Comparison of ENCODE assay signal across 13 cellular contexts in the genomic region with DNA sequence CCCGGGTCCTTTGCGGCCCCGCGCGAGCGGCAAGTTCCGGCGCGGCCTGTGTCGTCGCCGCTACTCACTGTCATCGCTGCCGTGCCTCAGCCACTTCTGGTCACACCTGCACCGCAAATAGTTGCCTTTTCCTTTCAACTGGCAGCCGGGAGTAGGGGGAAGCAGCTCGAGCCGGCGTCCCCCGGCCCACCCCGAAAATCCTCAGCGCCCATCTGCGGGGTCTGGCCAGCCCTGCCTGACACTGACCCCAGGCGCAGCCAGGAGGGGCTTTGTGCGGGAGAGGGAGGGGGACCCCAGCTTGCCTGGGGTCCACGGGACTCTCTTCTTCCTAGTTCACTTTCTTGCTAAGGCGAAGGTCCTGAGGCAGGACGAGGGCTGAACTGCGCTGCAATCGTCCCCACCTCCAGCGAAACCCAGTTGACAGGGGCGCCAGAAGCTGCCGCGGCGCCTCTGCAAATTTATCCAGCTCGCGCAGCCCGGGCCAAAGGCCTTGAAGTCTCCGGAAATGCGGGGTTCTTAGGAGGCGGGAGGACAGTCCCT. TPM values are rescaled to one million over a fixed set of nuclear protein-coding genes. Genes with fewer than 3 reads are reported as not detected.
DNase-seq lines count a peak whose midpoint lies in the region; ATAC-seq and TF ChIP-seq lines count a peak whose summit lies in the region.
"Had no signal": no experiment of that assay in that cellular context is flagged by ENCODE, and none has a peak within 500 bp of the region (broad histone marks: within the 10 kb centered on the region; RNA-seq: fewer than 3 reads in every experiment).

No MANE protein-coding gene starts in this region.

- CTCF ChIA-PET in activated CD8-positive, alpha-beta memory T cell treated with anti-CD3 and anti-CD28 coated beads, Interleukin-2, amount 10 ng/mL, durations not matched to agents 7 days and 5 days (lab: Charles Lee) = interaction anchor here (0.9 to 1.3 kb wide), 3 partner anchors 32 to 95 kb away, joined by 3 to 5 read pairs (median 4); no protein-coding TSS in a partner anchor
- CTCF ChIA-PET in activated CD8-positive, alpha-beta T cell treated with anti-CD3 and anti-CD28 coated beads for 36 hours (lab: Charles Lee) = interaction anchor here (0.8 to 1.5 kb wide), 3 partner anchors 12 to 63 kb away, joined by 3 to 10 read pairs (median 4); no protein-coding TSS in a partner anchor

- TF ChIP-seq POLR2A in right lobe of liver (IDR thresholded peaks at IDR 0.05) (no peak), suprapubic skin (IDR thresholded peaks at IDR 0.05) (no peak)

- H3K36me3 ChIP-seq in right lobe of liver = no peaks in the 10 kb centered on the region
- H3K36me3 ChIP-seq in suprapubic skin = no peaks in the 10 kb centered on the region

- H3K4me3 Mint-ChIP-seq in activated CD8-positive, alpha-beta memory T cell treated with anti-CD3 and anti-CD28 coated beads, Interleukin-2, amount 10 ng/mL, durations not matched to agents 7 days and 5 days = peak overlapping the region; percentile 46
- H3K4me3 Mint-ChIP-seq in activated CD8-positive, alpha-beta T cell treated with anti-CD3 and anti-CD28 coated beads for 36 hours = peak overlapping the region; percentile 67

- H3K27me3 Mint-ChIP-seq in activated CD8-positive, alpha-beta memory T cell treated with anti-CD3 and anti-CD28 coated beads, Interleukin-2, amount 10 ng/mL, durations not matched to agents 7 days and 5 days = peaks cover 87% of the 10 kb centered on the region
- peaks cover 80% of the 10 kb centered on the region for H3K27me3 Mint-ChIP-seq in activated CD8-positive, alpha-beta T cell treated with anti-CD3 and anti-CD28 coated beads for 36 hours

- ATAC-seq in activated CD8-positive, alpha-beta memory T cell treated with anti-CD3 and anti-CD28 coated beads, Interleukin-2, amount 10 ng/mL, durations not matched to agents 7 days and 5 days = no peak
- ATAC-seq in activated CD8-positive, alpha-beta T cell treated with anti-CD3 and anti-CD28 coated beads for 36 hours = peak; percentile 53
- ATAC-seq in right lobe of liver (peak in 2 of 4 donors; percentile 16 to 17), GM18867 (IDR thresholded peaks at IDR 0.05; ENCODE audit: unreplicated experiment) (no peak)

- peaks cover 2% of the 10 kb centered on the region for H3K36me3 Mint-ChIP-seq in activated CD8-positive, alpha-beta memory T cell treated with anti-CD3 and anti-CD28 coated beads, Interleukin-2, amount 10 ng/mL, durations not matched to agents 7 days and 5 days
- H3K36me3 Mint-ChIP-seq in activated CD8-positive, alpha-beta T cell treated with anti-CD3 and anti-CD28 coated beads for 36 hours (ENCODE audit: low read depth) = peaks cover 2% of the 10 kb centered on the region

- no peak overlapping the region for H3K27ac Mint-ChIP-seq in activated CD8-positive, alpha-beta memory T cell treated with anti-CD3 and anti-CD28 coated beads, Interleukin-2, amount 10 ng/mL, durations not matched to agents 7 days and 5 days
- no peak overlapping the region for H3K27ac Mint-ChIP-seq in activated CD8-positive, alpha-beta T cell treated with anti-CD3 and anti-CD28 coated beads for 36 hours
- H3K27ac Mint-ChIP-seq: nephron had no signal

- peaks cover 0 to 19% (median 2%) of the 10 kb centered on the region in 4 donors for H3K4me1 ChIP-seq in right lobe of liver
- H3K4me1 ChIP-seq in suprapubic skin = peaks cover 65% of the 10 kb centered on the region

- TF ChIP-seq EP300 in suprapubic skin (IDR thresholded peaks at IDR 0.05) = no peak

- WGBS in right lobe of liver (ENCODE audit: insufficient coverage, low coverage, low lambda C conversion rate, missing lambda C conversion rate) = 20% methylated on average over 4 of the region's 41 CpGs
- 5% methylated on average over 11 of the region's 41 CpGs for WGBS in suprapubic skin

- peaks cover 9% of the 10 kb centered on the region for H3K4me1 Mint-ChIP-seq in activated CD8-positive, alpha-beta memory T cell treated with anti-CD3 and anti-CD28 coated beads, Interleukin-2, amount 10 ng/mL, durations not matched to agents 7 days and 5 days
- H3K4me1 Mint-ChIP-seq in activated CD8-positive, alpha-beta T cell treated with anti-CD3 and anti-CD28 coated beads for 36 hours (ENCODE audit: low read depth) = peaks cover 44% of the 10 kb centered on the region

- intact Hi-C loops in activated CD8-positive, alpha-beta T cell treated with anti-CD3 and anti-CD28 coated beads for 36 hours (cut with micrococcal nuclease) = loop anchor here (10.0 kb wide), 1 partner anchor 127 kb away; a partner anchor contains a TSS
- intact Hi-C loops in right lobe of liver (cut with DNase I) = no loop called here

- H3K27me3 ChIP-seq in right lobe of liver (peaks cover 40 to 52% of the 10 kb centered on the region in 2 donors), suprapubic skin (peaks cover 100% of the 10 kb centered on the region)

- DNase-seq in activated CD8-positive, alpha-beta memory T cell treated with anti-CD3 and anti-CD28 coated beads, Interleukin-2, amount 10 ng/mL, durations not matched to agents 7 days and 5 days = peak; percentile 42
- DNase-seq in activated CD8-positive, alpha-beta memory T cell treated with anti-CD3 and anti-CD28 coated beads, Interleukin-2, amount 50 U/mL, for 4 hours = no peak
- peak; percentile 57 for DNase-seq in activated CD8-positive, alpha-beta T cell treated with anti-CD3 and anti-CD28 coated beads for 36 hours
- DNase-seq in right lobe of liver (no peak), suprapubic skin (ENCODE audit: low spot score in 2 of 2) (no peak), kidney tubule cell (ENCODE audit: low spot score) (no peak), HK-2 (ENCODE audit: unreplicated experiment) (no peak)

- H3K9me3 Mint-ChIP-seq in activated CD8-positive, alpha-beta memory T cell treated with anti-CD3 and anti-CD28 coated beads, Interleukin-2, amount 10 ng/mL, durations not matched to agents 7 days and 5 days (ENCODE audit: low read depth) = no peaks in the 10 kb centered on the region
- no peaks in the 10 kb centered on the region for H3K9me3 Mint-ChIP-seq in activated CD8-positive, alpha-beta T cell treated with anti-CD3 and anti-CD28 coated beads for 36 hours

- H3K27ac ChIP-seq in right lobe of liver (no peak overlapping the region), suprapubic skin (no peak overlapping the region)
- H3K27ac ChIP-seq: C4-2B had no signal

- POLR2A ChIA-PET in activated CD8-positive, alpha-beta T cell treated with anti-CD3 and anti-CD28 coated beads for 36 hours (lab: Charles Lee) = interaction anchor here (0.7 to 1.5 kb wide), 2 partner anchors 55 to 868 kb away, joined by 3 read pairs; no protein-coding TSS in a partner anchor

- H3K9me3 ChIP-seq in right lobe of liver (no peaks in the 10 kb centered on the region), suprapubic skin (no peaks in the 10 kb centered on the region)

- TF ChIP-seq CTCF in activated CD8-positive, alpha-beta T cell treated with anti-CD3 and anti-CD28 coated beads for 36 hours (IDR thresholded peaks at IDR 0.05) = no peak
- TF ChIP-seq CTCF in right lobe of liver (IDR thresholded peaks at IDR 0.05) (no peak), suprapubic skin (IDR thresholded peaks at IDR 0.05) (no peak)

- H3K4me3 ChIP-seq in right lobe of liver (peak overlapping the region; percentile 38 to 47 (median 43)), suprapubic skin (peak overlapping the region; percentile 51)

RNA-seq across cellular contexts. Expression of a gene that starts 1.7 kb away (rescaled TPM):
- not detected for total RNA-seq in activated CD8-positive, alpha-beta memory T cell treated with anti-CD3 and anti-CD28 coated beads, Interleukin-2, amount 10 ng/mL, durations not matched to agents 7 days and 5 days
- total RNA-seq in activated CD8-positive, alpha-beta T cell treated with anti-CD3 and anti-CD28 coated beads for 36 hours = not detected
- total RNA-seq in right lobe of liver = under 1 TPM in 4 of 6 experiments, not detected in 2; 0.06 to 0.66 (median 0.21) TPM
- total RNA-seq in suprapubic skin = not detected
- total RNA-seq: dermis microvascular lymphatic vessel endothelial cell; T-helper 2 cell treated with Interferon-gamma antibody and Interleukin-4, amounts not matched to agents 100 ng/mL and 5 ng/mL, for 36 hours; temporal lobe had no signal

RNA-seq across cellular contexts. Expression of a gene that starts 47.6 kb away (rescaled TPM):
- total RNA-seq in activated CD8-positive, alpha-beta memory T cell treated with anti-CD3 and anti-CD28 coated beads, Interleukin-2, amount 10 ng/mL, durations not matched to agents 7 days and 5 days = not detected
- not detected for total RNA-seq in activated CD8-positive, alpha-beta T cell treated with anti-CD3 and anti-CD28 coated beads for 36 hours
- total RNA-seq in right lobe of liver (not detected), suprapubic skin (not detected)
- total RNA-seq: dermis microvascular lymphatic vessel endothelial cell; T-helper 2 cell treated with Interferon-gamma antibody and Interleukin-4, amounts not matched to agents 100 ng/mL and 5 ng/mL, for 36 hours; temporal lobe had no signal

Comparison
In these comparisons a context has a peak if more than half of its experiments do, and no peak if none do; other contexts are left out.
1. DNase-seq: peak in activated CD8-positive, alpha-beta memory T cell treated with anti-CD3 and anti-CD28 coated beads, Interleukin-2, amount 10 ng/mL, durations not matched to agents 7 days and 5 days (single experiment) and activated CD8-positive, alpha-beta T cell treated with anti-CD3 and anti-CD28 coated beads for 36 hours (single experiment); none in activated CD8-positive, alpha-beta memory T cell treated with anti-CD3 and anti-CD28 coated beads, Interleukin-2, amount 50 U/mL, for 4 hours (single experiment), right lobe of liver (0 of 3), suprapubic skin (0 of 2), kidney tubule cell (single experiment) and HK-2 (single experiment).